In genomic region chr9:121150188-121150587, GRCh38 we compare ENCODE assay signal across 15 cellular contexts.
"Had no signal": no experiment of that assay in that cellular context is flagged by ENCODE, and none has a peak within 500 bp of the region (broad histone marks: within the 10 kb centered on the region; RNA-seq: fewer than 3 reads in every experiment).

No MANE protein-coding gene starts in this region.

- H3K9me3 ChIP-seq: esophagus squamous epithelium, mucosa of descending colon, prostate gland, right atrium auricular region, stomach had no signal

- H3K27me3 Mint-ChIP-seq: activated CD4-positive, alpha-beta T cell treated with anti-CD3 and anti-CD28 coated beads, Interleukin-2, amount 10 ng/mL, durations not matched to agents 7 days and 5 days; activated naive CD4-positive, alpha-beta T cell treated with anti-CD3 and anti-CD28 coated beads, Interleukin-2, amount 10 ng/mL, durations not matched to agents 7 days and 5 days; naive B cell; type B pancreatic cell had no signal

- H2AFZ ChIP-seq: hepatocyte had no signal

- H3K27me3 ChIP-seq: esophagus squamous epithelium, hepatocyte, right atrium auricular region, stomach had no signal

- H3K27ac Mint-ChIP-seq: activated CD4-positive, alpha-beta T cell treated with anti-CD3 and anti-CD28 coated beads, Interleukin-2, amount 10 ng/mL, durations not matched to agents 7 days and 5 days; activated naive CD4-positive, alpha-beta T cell treated with anti-CD3 and anti-CD28 coated beads, Interleukin-2, amount 10 ng/mL, durations not matched to agents 7 days and 5 days; type B pancreatic cell had no signal

- H3K27ac ChIP-seq: esophagus squamous epithelium, hepatocyte, prostate gland, right atrium auricular region, stomach had no signal

- ATAC-seq: mucosa of descending colon had no signal

- H3K9me3 Mint-ChIP-seq: activated CD4-positive, alpha-beta T cell treated with anti-CD3 and anti-CD28 coated beads, Interleukin-2, amount 10 ng/mL, durations not matched to agents 7 days and 5 days; activated naive CD4-positive, alpha-beta T cell treated with anti-CD3 and anti-CD28 coated beads, Interleukin-2, amount 10 ng/mL, durations not matched to agents 7 days and 5 days; naive B cell; type B pancreatic cell had no signal

- H3K4me2 ChIP-seq: hepatocyte had no signal

- H3K4me1 ChIP-seq: esophagus squamous epithelium, prostate gland, right atrium auricular region, stomach had no signal

- H3K4me3 ChIP-seq: esophagus squamous epithelium, hepatocyte, mucosa of descending colon, prostate gland, right atrium auricular region, stomach had no signal

- H3K4me3 Mint-ChIP-seq: activated CD4-positive, alpha-beta T cell treated with anti-CD3 and anti-CD28 coated beads, Interleukin-2, amount 10 ng/mL, durations not matched to agents 7 days and 5 days; activated naive CD4-positive, alpha-beta T cell treated with anti-CD3 and anti-CD28 coated beads, Interleukin-2, amount 10 ng/mL, durations not matched to agents 7 days and 5 days; naive B cell; type B pancreatic cell had no signal

- H3K79me2 ChIP-seq: hepatocyte had no signal

- DNase-seq: activated CD4-positive, alpha-beta T cell treated with anti-CD3 and anti-CD28 coated beads, Interleukin-2, amount 10 ng/mL, durations not matched to agents 7 days and 5 days; activated CD4-positive, CD25-positive, alpha-beta regulatory T cell; activated naive CD4-positive, alpha-beta T cell treated with anti-CD3 and anti-CD28 coated beads, Interleukin-2, amount 10 ng/mL, durations not matched to agents 7 days and 5 days; effector CD8-positive, alpha-beta T cell; esophagus squamous epithelium; mesenchymal stem cell; mucosa of descending colon; naive B cell; stimulated activated CD4-positive, alpha-beta T cell treated with anti-CD3 and anti-CD28 coated beads, Interleukin-12 subunit alpha, Interleukin-12 subunit beta, amount 100 ng/mL, for 4 hours; stimulated activated CD4-positive, alpha-beta T cell treated with anti-CD3 and anti-CD28 coated beads, Interleukin-1b, Interleukin-23, amount 100 ng/mL, for 48 hours; stomach had no signal
